In the genomic region with DNA sequence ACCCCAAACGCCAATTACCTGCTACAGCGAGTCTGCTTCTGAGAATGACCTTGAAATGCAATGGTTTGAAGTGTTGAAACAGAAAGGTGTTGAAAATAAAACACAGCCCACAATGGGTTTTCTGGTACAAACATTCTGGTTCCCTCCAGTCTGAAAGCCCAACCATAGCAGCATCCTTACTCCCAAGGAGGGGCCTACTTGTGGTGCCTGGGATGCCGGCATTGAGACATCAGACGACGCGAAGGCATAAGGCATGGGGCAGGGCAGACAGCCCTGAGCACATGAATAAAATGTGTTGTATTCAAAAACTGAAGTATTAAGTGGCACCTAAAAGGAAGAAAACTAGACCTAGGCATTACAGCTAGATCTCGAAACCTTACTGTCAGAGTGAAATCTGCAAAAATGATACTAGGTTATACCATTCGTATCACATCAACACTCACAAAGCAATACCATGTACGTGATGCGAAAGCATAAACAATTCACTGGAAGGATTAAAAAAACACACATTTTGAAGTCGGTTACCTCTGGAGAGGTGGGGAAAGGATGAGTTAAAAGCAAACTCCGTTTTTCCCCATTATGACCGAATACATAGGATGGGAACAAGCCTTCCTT, we compare ENCODE assay signal across 8 cellular contexts. TPM values are rescaled to one million over a fixed set of nuclear protein-coding genes. Genes with fewer than 3 reads are reported as not detected.
DNase-seq lines count a peak whose midpoint lies in the region; ATAC-seq and TF ChIP-seq lines count a peak whose summit lies in the region.

No MANE protein-coding gene starts in this region.

- no peak for ATAC-seq in HG03108 (IDR thresholded peaks at IDR 0.05; ENCODE audit: unreplicated experiment)
- ATAC-seq in GM21619 (IDR thresholded peaks at IDR 0.05; ENCODE audit: unreplicated experiment), result no peak
- no peak for ATAC-seq in GM21528 (IDR thresholded peaks at IDR 0.05; ENCODE audit: low FRiP score, unreplicated experiment)

- H3K79me2 ChIP-seq in DOHH2 (ENCODE audit: control insufficient read depth, low read length), result peaks cover 93% of the 10 kb centered on the region
- peaks cover 87% of the 10 kb centered on the region for H3K79me2 ChIP-seq in Karpas-422 (ENCODE audit: low read length)

- H3K4me1 ChIP-seq in DOHH2 (ENCODE audit: control insufficient read depth, low read length), result peaks cover 37% of the 10 kb centered on the region
- H3K4me1 ChIP-seq in Karpas-422 (ENCODE audit: low read length), result peaks cover 47% of the 10 kb centered on the region
- peaks cover 16% of the 10 kb centered on the region in 2 donors for H3K4me1 ChIP-seq in mucosa of rectum (ENCODE audit: control insufficient read depth in 2 of 2, insufficient read depth in 2 of 2, low read length in 2 of 2)

- H3K36me3 ChIP-seq in DOHH2 (ENCODE audit: control insufficient read depth, low read length), result peaks cover 80% of the 10 kb centered on the region
- peaks cover 45% of the 10 kb centered on the region; the same call in 1 of the 2 replicates for H3K36me3 ChIP-seq in Karpas-422 (ENCODE audit: insufficient read depth, low read length)
- H3K36me3 ChIP-seq in mucosa of rectum (ENCODE audit: control insufficient read depth in 2 of 2, insufficient read depth in 2 of 2, low read length in 2 of 2), result peaks cover 3 to 20% of the 10 kb centered on the region in 2 donors

- no peaks in the 10 kb centered on the region for H3K9me3 ChIP-seq in DOHH2 (ENCODE audit: control insufficient read depth, insufficient read depth, low read length)
- H3K9me3 ChIP-seq in Karpas-422 (ENCODE audit: low read length), result no peaks in the 10 kb centered on the region
- H3K9me3 ChIP-seq in mucosa of rectum (ENCODE audit: control insufficient read depth in 2 of 2, low read length in 2 of 2), result no peaks in the 10 kb centered on the region

- H3K27ac ChIP-seq in DOHH2 (ENCODE audit: low read depth, low read length) (peak overlapping the region; percentile 82), Karpas-422 (ENCODE audit: low read length) (peak overlapping the region; percentile 61), caudate nucleus (ENCODE audit: low read depth, low read length) (peak overlapping the region; percentile 77), mucosa of rectum (ENCODE audit: low read depth in 2 of 2, low read length in 2 of 2) (peak overlapping the region in 1 of 2 donors; percentile 81)

- intact Hi-C loops in posterior vena cava (cut with DNase I), result no loop called here

- H3K27me3 ChIP-seq in DOHH2 (ENCODE audit: control insufficient read depth, low read length) (no peaks in the 10 kb centered on the region), Karpas-422 (ENCODE audit: low read length) (no peaks in the 10 kb centered on the region), mucosa of rectum (ENCODE audit: control insufficient read depth in 2 of 2, insufficient read depth in 2 of 2, low read length in 2 of 2) (no peaks in the 10 kb centered on the region)

- peak overlapping the region; percentile 83 for H3K4me2 ChIP-seq in DOHH2 (ENCODE audit: low read length)
- H3K4me2 ChIP-seq in Karpas-422 (ENCODE audit: low read depth, low read length, poor library complexity, severe bottlenecking), result peak overlapping the region; percentile 95

- H3K4me3 ChIP-seq in DOHH2 (ENCODE audit: low read length) (peak overlapping the region; percentile 79), Karpas-422 (ENCODE audit: low read length) (peak overlapping the region; percentile 88), mucosa of rectum (ENCODE audit: low read length in 2 of 2) (peak overlapping the region; percentile 89 to 98)

- peak overlapping the region; percentile 85 for H3K9ac ChIP-seq in Karpas-422 (ENCODE audit: low read length)
- H3K9ac ChIP-seq in mucosa of rectum (ENCODE audit: low read depth in 1 of 2, low read length in 2 of 2), result peak overlapping the region; percentile 81 to 88

- no peaks in the 10 kb centered on the region for H3F3A ChIP-seq in DOHH2 (ENCODE audit: control insufficient read depth, insufficient read depth)

- DNase-seq in Karpas-422, result peak; percentile 56
- peak in 3 of 61 donors; percentile 1 to 8 (median 1) for DNase-seq in caudate nucleus (lab: John Stamatoyannopoulos, UW)
- DNase-seq in posterior vena cava (ENCODE audit: low spot score), result no peak

- no peak for TF ChIP-seq CTCF in DOHH2 (IDR thresholded peaks at IDR 0.05; ENCODE audit: low read depth, low read length, poor library complexity, severe bottlenecking)

- H4K20me1 ChIP-seq in DOHH2 (ENCODE audit: control insufficient read depth, insufficient read depth, low read depth, low read length) (peaks cover 33% of the 10 kb centered on the region; the same call in 1 of the 2 replicates), Karpas-422 (ENCODE audit: insufficient read depth, low read depth, low read length) (peaks cover 21% of the 10 kb centered on the region; the same call in 1 of the 2 replicates)

- H3K9me2 ChIP-seq in DOHH2 (replicated peaks; ENCODE audit: control insufficient read depth, low read length) (no peaks in the 10 kb centered on the region), Karpas-422 (replicated peaks; ENCODE audit: insufficient read depth, low read length) (no peaks in the 10 kb centered on the region)

- no peak overlapping the region for H2AFZ ChIP-seq in Karpas-422 (ENCODE audit: low read length)

RNA-seq across cellular contexts. Expression of a gene that starts 0.8 kb away (rescaled TPM):
- total RNA-seq in Karpas-422 (2014; rRNA removed; shearing (Covaris generic); ENCODE audit: low replicate concordance), result 73.2 and 170 TPM in 2 replicates
- 10 to 100 TPM; 75.5 to 76.3 TPM for total RNA-seq in posterior vena cava

RNA-seq across cellular contexts. Expression of a gene that starts 1.0 kb away (rescaled TPM):
- 51.9 and 61.0 TPM in 2 replicates for total RNA-seq in Karpas-422 (2014; rRNA removed; shearing (Covaris generic); ENCODE audit: low replicate concordance)
- total RNA-seq in posterior vena cava, result 10 to 100 TPM; 33.8 to 35.2 TPM

RNA-seq across cellular contexts. Expression of a gene that starts 25.0 kb away (rescaled TPM):
- 243 and 284 TPM in 2 replicates for total RNA-seq in Karpas-422 (2014; rRNA removed; shearing (Covaris generic); ENCODE audit: low replicate concordance)
- 100 to 1,000 TPM; 102 to 116 TPM for total RNA-seq in posterior vena cava
